23 cellular contexts compared by ENCODE assay signal in the genomic region with DNA sequence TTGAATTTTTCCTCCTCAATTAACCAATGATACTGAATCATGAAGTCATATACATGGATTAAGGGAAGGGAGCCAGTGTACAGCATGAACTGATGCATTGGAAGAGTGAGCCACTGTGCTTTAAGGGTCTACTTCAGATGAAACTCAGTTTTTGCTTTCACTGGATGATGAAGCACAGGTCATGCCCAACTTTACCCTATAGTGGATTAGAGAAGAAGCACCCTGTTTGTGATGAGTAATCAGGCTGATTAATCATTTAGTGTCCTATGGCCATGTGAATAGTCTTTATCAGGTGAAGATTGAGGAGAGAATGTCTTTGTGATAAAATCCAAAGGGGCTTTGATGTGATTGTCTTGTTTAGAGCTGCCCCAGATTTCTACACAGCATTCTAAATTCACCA. TPM values are rescaled to one million over a fixed set of nuclear protein-coding genes. Genes with fewer than 3 reads are reported as not detected.
DNase-seq lines count a peak whose midpoint lies in the region; FAIRE-seq and TF ChIP-seq lines count a peak whose summit lies in the region.
"Had no signal": no experiment of that assay in that cellular context is flagged by ENCODE, and none has a peak within 500 bp of the region (broad histone marks: within the 10 kb centered on the region; RNA-seq: fewer than 3 reads in every experiment).

No MANE protein-coding gene starts in this region.

- in situ Hi-C loops in mammary epithelial cell (cut with MboI; ENCODE audit: low sequenced_read_pairs in 2 of 2), result no loop called here

- H3K9ac ChIP-seq in mammary epithelial cell (ENCODE audit: insufficient read depth, low read length), result no peak overlapping the region
- H3K9ac ChIP-seq: KMS-11 had no signal

- H2AFZ ChIP-seq in mammary epithelial cell (ENCODE audit: low read depth, low read length), result no peak overlapping the region

- no peak overlapping the region for H3K4me2 ChIP-seq in mammary epithelial cell (ENCODE audit: insufficient read depth, low read depth, low read length)
- H3K4me2 ChIP-seq: A549, KMS-11 had no signal

- H3K27me3 Mint-ChIP-seq in MCF 10A (ENCODE audit: insufficient read depth, unreplicated experiment), result no peaks in the 10 kb centered on the region
- no peaks in the 10 kb centered on the region for H3K27me3 Mint-ChIP-seq in HFFc6 (ENCODE audit: insufficient read depth)

- no peaks in the 10 kb centered on the region for H3K27me3 ChIP-seq in mammary epithelial cell (ENCODE audit: insufficient read depth, low read length)
- H3K27me3 ChIP-seq in bronchial epithelial cell (ENCODE audit: control insufficient read depth, insufficient read depth, low read length), result no peaks in the 10 kb centered on the region

- no peaks in the 10 kb centered on the region for H3K9me3 ChIP-seq in mammary epithelial cell (replicated peaks; ENCODE audit: insufficient read depth, low read length)
- H3K9me3 ChIP-seq: A549, Caco-2, HAP-1 had no signal

- H3K36me3 Mint-ChIP-seq in MCF 10A (ENCODE audit: insufficient read depth, unreplicated experiment) (no peaks in the 10 kb centered on the region), HFFc6 (ENCODE audit: low read depth) (no peaks in the 10 kb centered on the region; the same call in 1 of the 2 replicates)

- H3K36me3 ChIP-seq in mammary epithelial cell (ENCODE audit: insufficient read depth, low read length) (no peaks in the 10 kb centered on the region), bronchial epithelial cell (ENCODE audit: control insufficient read depth, insufficient read depth, low read length) (no peaks in the 10 kb centered on the region)
- H3K36me3 ChIP-seq: HAP-1 had no signal

- no peak for TF ChIP-seq CTCF in mammary epithelial cell (conservative IDR thresholded peaks at IDR 0.05 in 1 of 2, IDR thresholded peaks at IDR 0.05 in 1 of 2; ENCODE audit: extremely low read depth in 1 of 2, insufficient read depth in 1 of 2, low read depth in 1 of 2, low read length in 2 of 2)
- no peak for TF ChIP-seq CTCF in MCF 10A (IDR thresholded peaks at IDR 0.05; ENCODE audit: unreplicated experiment)
- no peak for TF ChIP-seq CTCF in bronchial epithelial cell (IDR thresholded peaks at IDR 0.05; ENCODE audit: insufficient read depth, low read length, severe bottlenecking)
- TF ChIP-seq CTCF in HFFc6 (IDR thresholded peaks at IDR 0.05), result no peak

- H3K4me1 Mint-ChIP-seq in MCF 10A (ENCODE audit: insufficient read depth, unreplicated experiment) (peaks cover 6% of the 10 kb centered on the region), HFFc6 (ENCODE audit: low read depth) (peaks cover 37% of the 10 kb centered on the region)

- intact Hi-C loops in mammary epithelial cell (cut with micrococcal nuclease) (no loop called here), MCF 10A (cut with micrococcal nuclease) (no loop called here)

- H3K27ac Mint-ChIP-seq in MCF 10A (ENCODE audit: low read depth, unreplicated experiment), result no peak overlapping the region
- H3K27ac Mint-ChIP-seq in HFFc6, result no peak overlapping the region
- H3K27ac Mint-ChIP-seq: CD4-positive, alpha-beta T cell had no signal

- H3K4me3 Mint-ChIP-seq in MCF 10A (ENCODE audit: unreplicated experiment) (no peak overlapping the region), HFFc6 (no peak overlapping the region)
- H3K4me3 Mint-ChIP-seq: CD4-positive, alpha-beta T cell had no signal

- dilution Hi-C loops in mammary epithelial cell (cut with HindIII; ENCODE audit: low sequenced_read_pairs), result no loop called here

- H3K79me2 ChIP-seq in mammary epithelial cell (ENCODE audit: insufficient read depth, low read length), result no peaks in the 10 kb centered on the region

- peaks cover 3% of the 10 kb centered on the region for H3K4me1 ChIP-seq in mammary epithelial cell (ENCODE audit: insufficient read depth, low read length)
- H3K4me1 ChIP-seq: HAP-1 had no signal

- H4K20me1 ChIP-seq in mammary epithelial cell (ENCODE audit: insufficient read depth, low read length), result no peaks in the 10 kb centered on the region

- FAIRE-seq in bronchial epithelial cell (lab: Jason Lieb, UNC), result no peak
- FAIRE-seq: A549, D721Med, GM19239 had no signal

- CTCF ChIA-PET in mammary epithelial cell (lab: Charles Lee; ENCODE audit: low non-redundant PET), result no interaction called here
- CTCF ChIA-PET in MCF 10A (lab: Yijun Ruan, JAX), result interaction anchor here (0.9 kb wide), 1 partner anchor 23 kb away, joined by 3 read pairs; no protein-coding TSS in a partner anchor

- H3K4me3 ChIP-seq in mammary epithelial cell (replicated peaks in 1 of 3; ENCODE audit: insufficient read depth in 1 of 3, low read depth in 2 of 3, low read length in 3 of 3), result no peak overlapping the region
- no peak overlapping the region for H3K4me3 ChIP-seq in bronchial epithelial cell (ENCODE audit: low read depth, low read length)
- H3K4me3 ChIP-seq: A549, HAP-1 had no signal

- no peaks in the 10 kb centered on the region for H3K9me3 Mint-ChIP-seq in MCF 10A (ENCODE audit: unreplicated experiment)
- no peaks in the 10 kb centered on the region for H3K9me3 Mint-ChIP-seq in HFFc6
- H3K9me3 Mint-ChIP-seq: CD4-positive, alpha-beta T cell had no signal

- DNase-seq in mammary epithelial cell (peak; percentile 61), MCF 10A (ENCODE audit: unreplicated experiment) (no peak), bronchial epithelial cell (ENCODE audit: low read depth) (peak; percentile 71), kidney tubule cell (ENCODE audit: low spot score) (peak; percentile 51), HFFc6 (no peak), NCI-H1436 (lab: John Stamatoyannopoulos, UW) (no peak)
- DNase-seq in activated CD4-positive, alpha-beta T cell treated with anti-CD3 and anti-CD28 coated beads, Interleukin-2, amount 50 U/mL, for 1 hour, result no peak
- DNase-seq: AML-193; Caco-2; CD4-positive, alpha-beta T cell; DMS79; GF-D8 had no signal

- BruUV-seq in mammary epithelial cell (replicated peaks; lab: Mats Ljungman, UMichigan) (no TSS peak), MCF 10A (replicated peaks; lab: Mats Ljungman, UMichigan) (no TSS peak)

- POLR2A ChIA-PET in MCF 10A (lab: Yijun Ruan, JAX), result interaction anchor here (1.8 kb wide), 1 partner anchor 11 kb away, joined by 3 read pairs; no protein-coding TSS in a partner anchor

- no peak overlapping the region for H3K27ac ChIP-seq in mammary epithelial cell (ENCODE audit: insufficient read depth, low read depth, low read length)
- H3K27ac ChIP-seq: 22Rv1, A549, C4-2B, KMS-11 had no signal

RNA-seq across cellular contexts. Expression of a gene that starts 24.7 kb away (rescaled TPM):
- total RNA-seq in mammary epithelial cell (100 to 1,000 TPM; 131 to 164 TPM), MCF 10A (2022) (179 and 230 TPM in 2 replicates), bronchial epithelial cell (190 and 219 TPM in 2 replicates)
- polyA plus RNA-seq in mammary epithelial cell, result 69.5 TPM
- polyA minus RNA-seq in mammary epithelial cell, result 137 TPM
- 100 to 1,000 TPM; 352 to 465 (median 393) TPM for total RNA-seq in HFFc6 (2021; fragmentation: NEBNext Ultra II Directional; extraction: Animal tissue kit (Norgen Biotek cat#: 25700))
- total RNA-seq: CD4-positive, alpha-beta T cell had no signal

RNA-seq across cellular contexts. Expression of a gene that starts 45.5 kb away (rescaled TPM):
- total RNA-seq in mammary epithelial cell (not detected), MCF 10A (2022) (not detected in 2 replicates), bronchial epithelial cell (not detected in 2 replicates)
- polyA plus RNA-seq in mammary epithelial cell, result not detected
- not detected for polyA minus RNA-seq in mammary epithelial cell
- total RNA-seq in HFFc6 (2021; fragmentation: NEBNext Ultra II Directional; extraction: Animal tissue kit (Norgen Biotek cat#: 25700)), result not detected
- total RNA-seq: Caco-2; CD4-positive, alpha-beta T cell; Daoy; H4; HT-29 had no signal
- polyA plus RNA-seq: A549, BJ had no signal

Comparison
In these comparisons a context has a peak if more than half of its experiments do, and no peak if none do; other contexts are left out.
1. DNase-seq: peak in mammary epithelial cell (single experiment), bronchial epithelial cell (single experiment) and kidney tubule cell (single experiment); none in MCF 10A (single experiment), HFFc6 (single experiment), NCI-H1436 (single experiment) and activated CD4-positive, alpha-beta T cell treated with anti-CD3 and anti-CD28 coated beads, Interleukin-2, amount 50 U/mL, for 1 hour (single experiment).